ENCODE assay signal across 7 cellular contexts in genomic region chr5:157273131-157273556, GRCh38. TPM values are rescaled to one million over a fixed set of nuclear protein-coding genes. Genes with fewer than 3 reads are reported as not detected.
A peak's percentile ranks its signal among the peaks of the same experiment; 100 is the strongest.
DNase-seq lines count a peak whose midpoint lies in the region; ATAC-seq and TF ChIP-seq lines count a peak whose summit lies in the region.

No MANE protein-coding gene starts in this region.

- H4K20me1 ChIP-seq in GM23338 (replicated peaks; ENCODE audit: insufficient read depth): peaks cover 10% of the 10 kb centered on the region

- H3K27me3 ChIP-seq in GM23338 (ENCODE audit: insufficient read depth) (no peaks in the 10 kb centered on the region), liver (ENCODE audit: control insufficient read depth in 4 of 4, insufficient read depth in 4 of 4, low read length in 3 of 4) (no peaks in the 10 kb centered on the region)

- H3K9ac ChIP-seq in liver (ENCODE audit: low read depth in 1 of 2, low read length in 2 of 2): no peak overlapping the region

- H3K4me1 ChIP-seq in GM23338 (ENCODE audit: insufficient read depth) (peaks cover 16% of the 10 kb centered on the region), liver (ENCODE audit: control insufficient read depth in 4 of 4, insufficient read depth in 4 of 4, low read length in 3 of 4) (no peaks in the 10 kb centered on the region)

- H3K27ac Mint-ChIP-seq in GM23338: peak overlapping the region; percentile 81; the same call in 1 of the 2 replicates
- H3K27ac Mint-ChIP-seq in progenitor cell of endocrine pancreas: no peak overlapping the region

- H3K4me2 ChIP-seq in GM23338: no peak overlapping the region

- H3F3A ChIP-seq in GM23338 (replicated peaks; ENCODE audit: low read depth): no peaks in the 10 kb centered on the region

- no peak for TF ChIP-seq CTCF in GM23338 (conservative IDR thresholded peaks at IDR 0.05; ENCODE audit: low read depth in 2 of 2)
- TF ChIP-seq CTCF in liver (IDR thresholded peaks at IDR 0.05; ENCODE audit: low read depth, low read length, missing input control): no peak
- no peak for TF ChIP-seq CTCF in progenitor cell of endocrine pancreas (IDR thresholded peaks at IDR 0.05; ENCODE audit: unreplicated experiment)

- no peaks in the 10 kb centered on the region for H3K36me3 ChIP-seq in GM23338 (ENCODE audit: insufficient read depth)
- no peaks in the 10 kb centered on the region for H3K36me3 ChIP-seq in liver (ENCODE audit: control insufficient read depth in 4 of 4, insufficient read depth in 3 of 4, low read depth in 1 of 4, low read length in 3 of 4)

- H3K4me1 Mint-ChIP-seq in GM23338 (peaks cover 22% of the 10 kb centered on the region), progenitor cell of endocrine pancreas (ENCODE audit: low read depth) (peaks cover 7% of the 10 kb centered on the region)

- H3K4me3 ChIP-seq in GM23338 (no peak overlapping the region), liver (ENCODE audit: low read depth in 1 of 3, low read length in 3 of 3) (no peak overlapping the region)

- TF ChIP-seq RAD21 in liver (IDR thresholded peaks at IDR 0.05): no peak

- no peaks in the 10 kb centered on the region for H3K36me3 Mint-ChIP-seq in GM23338 (ENCODE audit: low read depth)
- H3K36me3 Mint-ChIP-seq in progenitor cell of endocrine pancreas (ENCODE audit: insufficient read depth): peaks cover 1% of the 10 kb centered on the region

- H3K27me3 Mint-ChIP-seq in GM23338 (ENCODE audit: insufficient read depth, low read depth, poor library complexity) (peaks cover 3% of the 10 kb centered on the region), progenitor cell of endocrine pancreas (no peaks in the 10 kb centered on the region)

- H3K9me3 Mint-ChIP-seq in GM23338: no peaks in the 10 kb centered on the region
- H3K9me3 Mint-ChIP-seq in progenitor cell of endocrine pancreas (ENCODE audit: low read depth): no peaks in the 10 kb centered on the region

- H3K9me2 ChIP-seq in GM23338 (ENCODE audit: insufficient read depth): no peaks in the 10 kb centered on the region

- no peaks in the 10 kb centered on the region for H3K9me3 ChIP-seq in liver (ENCODE audit: control insufficient read depth in 4 of 4, low read length in 3 of 4)

- ATAC-seq in GM18867 (IDR thresholded peaks at IDR 0.05; ENCODE audit: unreplicated experiment) (peak; percentile 63), GM23338 (no peak)

- 74% methylated on average over 1 of the region's 1 CpG for WGBS in liver

- no peak overlapping the region for H3K27ac ChIP-seq in GM23338 (ENCODE audit: low read depth)
- H3K27ac ChIP-seq in liver (ENCODE audit: low read depth in 1 of 2, low read length in 2 of 2): peak overlapping the region; percentile 23 to 30

- peaks cover 96% of the 10 kb centered on the region for H3K79me2 ChIP-seq in GM23338 (replicated peaks; ENCODE audit: insufficient read depth)

- DNase-seq in GM23338 (ENCODE audit: low spot score) (no peak), MV-4-11 (lab: John Stamatoyannopoulos, UW) (peak; percentile 69), SW480 (ENCODE audit: low spot score) (no peak), progenitor cell of endocrine pancreas (ENCODE audit: low spot score, unreplicated experiment) (no peak), cerebellar nuclear complex (lab: John Stamatoyannopoulos, UW) (no peak)

- no peak overlapping the region for H3K4me3 Mint-ChIP-seq in GM23338
- no peak overlapping the region for H3K4me3 Mint-ChIP-seq in progenitor cell of endocrine pancreas (ENCODE audit: low read depth)

- H2AFZ ChIP-seq in GM23338: no peak overlapping the region

TF ChIP-seq in GM23338, 12 proteins besides CTCF, POLR2A, EP300 and RAD21 (continues in another document):
- TF ChIP-seq EZH2phosphoT487 (IDR thresholded peaks at IDR 0.05; ENCODE audit: unreplicated experiment): no peak

TF ChIP-seq in liver, 16 proteins besides CTCF, POLR2A, EP300 and RAD21:
- TF ChIP-seq MAX (IDR thresholded peaks at IDR 0.05) (no peak), REST (IDR thresholded peaks at IDR 0.05) (no peak), FOXA2 (IDR thresholded peaks at IDR 0.05) (no peak), ATF3 (IDR thresholded peaks at IDR 0.05) (no peak)
TF ChIP-seq in liver: peak in this region for 0.

RNA-seq across cellular contexts. Expression of gene CYFIP2, which starts 7.2 kb away (rescaled TPM):
- 78.4 and 98.4 TPM in 2 replicates for total RNA-seq in GM23338 (2014; rRNA removed; shearing (Covaris generic))
- polyA plus RNA-seq in GM23338 (2016; fragmentation: Nextera tagmentation; extraction: Ambion mirVana) (54.1 and 58.9 TPM in 2 replicates), liver (10 to 100 TPM; 22.3 to 38.9 TPM)
- total RNA-seq in liver (10 to 100 TPM; 12.6 to 34.1 TPM), progenitor cell of endocrine pancreas (85.1 and 88.5 TPM in 2 replicates)
